ENCODE assay signal across 19 cellular contexts in the genomic region with DNA sequence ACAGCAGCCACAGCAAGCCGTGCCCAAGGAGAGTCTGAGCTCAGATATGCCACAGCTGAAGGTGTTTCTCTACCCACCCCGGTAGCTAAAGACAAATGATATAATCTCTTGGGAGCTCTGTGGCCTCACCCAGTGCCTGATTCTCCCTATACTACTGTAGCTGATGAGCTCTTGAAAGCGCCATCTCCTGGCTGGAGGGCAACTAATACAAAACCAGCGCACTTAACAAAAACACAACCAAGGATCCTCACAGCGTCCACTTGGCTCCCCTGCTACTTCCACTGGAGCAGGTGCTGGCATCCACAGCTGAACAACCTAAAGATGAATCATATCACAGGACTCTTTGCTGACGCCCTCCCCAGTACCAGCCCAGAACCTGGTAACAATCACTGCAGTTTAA.
"Had no signal": no experiment of that assay in that cellular context is flagged by ENCODE, and none has a peak within 500 bp of the region (broad histone marks: within the 10 kb centered on the region; RNA-seq: fewer than 3 reads in every experiment).

No MANE protein-coding gene starts in this region.

- DNase-seq: activated CD4-positive, alpha-beta T cell treated with anti-CD3 and anti-CD28 coated beads, Interleukin-2, amount 50 U/mL, for 1 hour; activated CD4-positive, CD25-positive, alpha-beta regulatory T cell treated with anti-CD3 and anti-CD28 coated beads, Interleukin-2, amount 50 U/mL, for 72 hours; activated CD8-positive, alpha-beta memory T cell treated with anti-CD3 and anti-CD28 coated beads, Interleukin-2, amount 50 U/mL, for 4 hours; activated naive CD4-positive, alpha-beta T cell treated with anti-CD3 and anti-CD28 coated beads for 36 hours; activated naive CD8-positive, alpha-beta T cell treated with anti-CD3 and anti-CD28 coated beads, Interleukin-2, amount 50 U/mL, for 24 hours; activated T-cell treated with anti-CD3 and anti-CD28 coated beads, Interleukin-2, amount 50 U/mL, for 4 hours; aorta; brain microvascular endothelial cell; gastrocnemius medialis; head of caudate nucleus; naive thymus-derived CD8-positive, alpha-beta T cell; stimulated activated CD8-positive, alpha-beta memory T cell treated with anti-CD3 and anti-CD28 coated beads, Interleukin-4, amount 100 ng/mL, for 48 hours; stimulated activated naive CD4-positive, alpha-beta T cell; T1000 had no signal

- H3K36me3 Mint-ChIP-seq: memory B cell had no signal

- H3K27ac Mint-ChIP-seq: activated naive CD4-positive, alpha-beta T cell treated with anti-CD3 and anti-CD28 coated beads for 36 hours; activated naive CD8-positive, alpha-beta T cell treated with anti-CD3 and anti-CD28 coated beads, Interleukin-2, amount 50 U/mL, for 24 hours; memory B cell; naive thymus-derived CD8-positive, alpha-beta T cell had no signal

- H3K27me3 Mint-ChIP-seq: activated naive CD8-positive, alpha-beta T cell treated with anti-CD3 and anti-CD28 coated beads, Interleukin-2, amount 50 U/mL, for 24 hours; central memory CD8-positive, alpha-beta T cell; memory B cell had no signal

- H3K9ac ChIP-seq: parathyroid adenoma had no signal

- H3K27ac ChIP-seq: brain microvascular endothelial cell, coronary artery, gastrocnemius medialis, neutrophil, parathyroid adenoma had no signal

- H3K36me3 ChIP-seq: brain microvascular endothelial cell, gastrocnemius medialis, neutrophil had no signal

- H3K4me1 ChIP-seq: gastrocnemius medialis, parathyroid adenoma had no signal

- H3K9me3 ChIP-seq: gastrocnemius medialis, neutrophil had no signal

- H2AFZ ChIP-seq: parathyroid adenoma had no signal

- H3K27me3 ChIP-seq: brain microvascular endothelial cell, gastrocnemius medialis, neutrophil had no signal

- H3K4me3 ChIP-seq: coronary artery, gastrocnemius medialis had no signal

- H3K79me2 ChIP-seq: parathyroid adenoma had no signal

- H3K4me1 Mint-ChIP-seq: activated naive CD8-positive, alpha-beta T cell treated with anti-CD3 and anti-CD28 coated beads, Interleukin-2, amount 50 U/mL, for 24 hours; central memory CD8-positive, alpha-beta T cell; memory B cell; naive thymus-derived CD8-positive, alpha-beta T cell had no signal

- ATAC-seq: activated naive CD8-positive, alpha-beta T cell treated with anti-CD3 and anti-CD28 coated beads, Interleukin-2, amount 50 U/mL, for 24 hours; activated T-cell treated with anti-CD3 and anti-CD28 coated beads, Interleukin-2, amount 50 U/mL, for 4 hours; gastrocnemius medialis; naive thymus-derived CD8-positive, alpha-beta T cell had no signal

- H3K4me3 Mint-ChIP-seq: activated naive CD4-positive, alpha-beta T cell treated with anti-CD3 and anti-CD28 coated beads for 36 hours; activated naive CD8-positive, alpha-beta T cell treated with anti-CD3 and anti-CD28 coated beads, Interleukin-2, amount 50 U/mL, for 24 hours; activated T-cell treated with anti-CD3 and anti-CD28 coated beads, Interleukin-2, amount 50 U/mL, for 4 hours; central memory CD8-positive, alpha-beta T cell; memory B cell; naive thymus-derived CD8-positive, alpha-beta T cell had no signal
